15 cellular contexts compared by ENCODE assay signal in the genomic region with DNA sequence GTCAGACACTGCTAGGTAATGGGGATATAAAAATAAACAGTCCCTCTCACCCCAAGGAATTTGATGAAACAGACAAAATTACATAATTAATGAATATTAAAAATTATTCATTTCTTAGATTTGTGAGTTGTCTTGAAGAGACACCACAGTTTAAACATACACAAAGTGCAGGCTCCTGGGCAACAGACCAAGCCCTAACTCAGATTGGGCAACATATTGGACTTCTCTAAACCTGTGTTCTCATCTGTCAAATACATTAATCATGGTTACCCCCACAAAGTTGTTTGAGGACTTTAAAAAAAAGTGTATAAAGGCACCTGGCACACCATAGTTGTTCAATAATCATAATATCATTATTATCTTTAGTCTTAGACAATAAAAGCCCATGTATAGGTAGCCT.
"Had no signal": no experiment of that assay in that cellular context is flagged by ENCODE, and none has a peak within 500 bp of the region (broad histone marks: within the 10 kb centered on the region; RNA-seq: fewer than 3 reads in every experiment).

No MANE protein-coding gene starts in this region.

- H3K27ac ChIP-seq: left ventricle myocardium inferior, prostate gland, suprapubic skin had no signal

- DNase-seq: activated CD4-positive, alpha-beta T cell treated with anti-CD3 and anti-CD28 coated beads for 48 hours; activated naive CD4-positive, alpha-beta T cell treated with Interleukin-2 at 50 U/mL for 16 hours; activated naive CD8-positive, alpha-beta T cell treated with anti-CD3 and anti-CD28 coated beads, Interleukin-2, amount 50 U/mL, for 24 hours; cortex of kidney; effector memory CD4-positive, alpha-beta T cell; head of caudate nucleus; left ventricle myocardium inferior; mesenchymal stem cell; occipital lobe; sigmoid colon; stimulated activated CD4-positive, alpha-beta T cell treated with anti-CD3 and anti-CD28 coated beads, Interleukin-2, amount 100 ng/mL, for 48 hours; stimulated activated naive CD8-positive, alpha-beta T cell treated with anti-CD3 and anti-CD28 coated beads, Interleukin-15, Interleukin-2, amounts not matched to agents 100 U/mL and 50 U/mL, for 24 hours had no signal

- ATAC-seq: activated naive CD8-positive, alpha-beta T cell treated with anti-CD3 and anti-CD28 coated beads, Interleukin-2, amount 50 U/mL, for 24 hours; stimulated activated naive CD8-positive, alpha-beta T cell treated with anti-CD3 and anti-CD28 coated beads, Interleukin-15, Interleukin-2, amounts not matched to agents 100 U/mL and 50 U/mL, for 24 hours; WTC11 had no signal
